Comparison of ENCODE assay signal across 8 cellular contexts in the genomic region with DNA sequence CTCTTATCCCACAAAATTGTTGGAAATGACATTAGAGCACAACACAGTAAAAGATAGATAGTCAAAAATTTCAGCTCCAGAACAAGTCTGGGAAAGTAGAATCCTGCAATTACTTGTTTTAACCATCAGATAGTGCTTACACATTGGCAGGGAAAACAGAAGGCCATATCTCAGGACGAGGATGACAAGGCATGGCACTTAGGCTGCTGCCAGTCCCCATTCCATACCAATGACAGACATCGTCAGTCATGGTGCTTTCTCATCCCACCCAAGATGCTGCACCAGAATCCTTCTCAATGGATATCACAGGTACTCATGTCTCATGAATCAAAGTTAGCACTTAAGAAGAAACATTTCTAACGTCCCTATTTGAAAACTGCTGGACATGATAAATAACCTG.
"Had no signal": no experiment of that assay in that cellular context is flagged by ENCODE, and none has a peak within 500 bp of the region (broad histone marks: within the 10 kb centered on the region; RNA-seq: fewer than 3 reads in every experiment).

No MANE protein-coding gene starts in this region.

- H3K9ac ChIP-seq: GM23248 had no signal

- H3K27ac Mint-ChIP-seq: H9 had no signal

- H2AFZ ChIP-seq: GM23248 had no signal

- FAIRE-seq: H1, H54, HepG2, K562 had no signal

- H3K4me3 Mint-ChIP-seq: H9 had no signal

- ATAC-seq: HepG2, K562 had no signal

- DNase-seq: GM23248, H9, HCEC 1CT, KG1 had no signal

- H3K27ac ChIP-seq: GM23248 had no signal

- H3K4me3 ChIP-seq: GM23248, K562 had no signal
